In the genomic region with DNA sequence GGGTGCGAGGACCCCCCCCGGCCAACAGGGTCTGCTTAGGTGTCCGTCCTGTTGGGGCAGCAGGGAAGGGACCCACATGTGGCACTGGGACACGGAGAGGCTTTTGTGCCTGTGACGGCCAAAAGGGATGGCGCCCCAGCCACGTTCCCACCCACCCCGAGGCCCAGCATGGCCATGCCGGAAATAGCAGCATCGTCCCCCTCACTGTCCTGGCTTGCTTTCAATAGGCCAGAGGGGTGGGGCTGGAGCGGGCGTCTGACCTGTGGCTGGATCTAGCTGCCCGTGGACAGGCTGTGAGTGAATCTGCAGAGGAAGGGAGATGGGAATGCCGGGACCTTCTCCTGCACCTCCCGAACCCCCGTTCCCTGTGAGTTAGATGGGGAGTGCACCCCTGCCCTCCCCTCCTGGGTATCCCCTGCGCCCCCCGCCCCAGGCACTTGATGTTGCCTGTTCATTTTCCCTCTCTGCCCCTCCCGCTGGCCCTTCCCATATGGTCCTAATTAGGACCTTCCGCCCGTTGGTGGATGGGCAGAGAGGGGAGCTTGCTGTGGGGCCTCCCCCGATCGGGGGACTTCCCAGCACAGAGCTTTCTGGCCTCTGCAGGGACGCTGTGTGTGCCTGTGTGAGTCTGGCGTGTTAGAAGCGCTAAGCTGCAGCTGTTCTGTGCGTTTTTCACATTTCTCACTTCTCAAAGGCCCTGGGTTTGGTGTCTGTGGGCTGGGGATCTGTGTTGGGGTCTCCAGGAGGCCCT, we compare ENCODE assay signal across 8 cellular contexts.
A peak's percentile ranks its signal among the peaks of the same experiment; 100 is the strongest.
DNase-seq lines count a peak whose midpoint lies in the region; ATAC-seq and TF ChIP-seq lines count a peak whose summit lies in the region.

No MANE protein-coding gene starts in this region.

- POLR2A ChIA-PET in naive thymus-derived CD4-positive, alpha-beta T cell (lab: Charles Lee): interaction anchor here (0.6 to 66.9 kb wide), 12 partner anchors 9 to 525 kb away, joined by 3 to 3353 read pairs (median 6); no protein-coding TSS in a partner anchor

- peak; percentile 27 to 28 for ATAC-seq in CD4-positive, CD25-positive, alpha-beta regulatory T cell (ENCODE audit: low read depth in 2 of 2)
- ATAC-seq in HG02798 (IDR thresholded peaks at IDR 0.05; ENCODE audit: poor library complexity, unreplicated experiment): peak; percentile 37
- ATAC-seq in naive thymus-derived CD4-positive, alpha-beta T cell: peak; percentile 36
- ATAC-seq in GM18873 (IDR thresholded peaks at IDR 0.05; ENCODE audit: low FRiP score, unreplicated experiment): no peak
- ATAC-seq in GM19324 (IDR thresholded peaks at IDR 0.05; ENCODE audit: low FRiP score, unreplicated experiment): no peak

- DNase-seq in CD4-positive, CD25-positive, alpha-beta regulatory T cell: peak in 1 of 3 donors; percentile 47
- DNase-seq in breast epithelium (ENCODE audit: low spot score in 2 of 2): no peak
- peak in 2 of 9 donors; percentile 44 to 49 for DNase-seq in naive thymus-derived CD4-positive, alpha-beta T cell
- no peak for DNase-seq in NCI-H128 (lab: John Stamatoyannopoulos, UW; ENCODE audit: unreplicated experiment)
- DNase-seq in H4 (ENCODE audit: low spot score): no peak

- H3K4me3 Mint-ChIP-seq in CD4-positive, CD25-positive, alpha-beta regulatory T cell: peak overlapping the region; percentile 81 to 93 (median 89)
- H3K4me3 Mint-ChIP-seq in naive thymus-derived CD4-positive, alpha-beta T cell: peak overlapping the region; percentile 84 to 98 (median 95)

- peak overlapping the region; percentile 66 for H3K4me3 ChIP-seq in CD4-positive, CD25-positive, alpha-beta regulatory T cell (ENCODE audit: low read depth, low read length)
- H3K4me3 ChIP-seq in breast epithelium: peak overlapping the region in 2 of 3 donors; percentile 5 to 46
- peak overlapping the region; percentile 67 for H3K4me3 ChIP-seq in naive thymus-derived CD4-positive, alpha-beta T cell (ENCODE audit: low read length)

- no peak for TF ChIP-seq POLR2A in breast epithelium (IDR thresholded peaks at IDR 0.05)

- intact Hi-C loops in breast epithelium (cut with DNase I; ENCODE audit: low total_unique reads): loop anchor here (10.0 kb wide), 1 partner anchor 51 kb away; no protein-coding TSS in a partner anchor
- intact Hi-C loops in naive thymus-derived CD4-positive, alpha-beta T cell (cut with micrococcal nuclease): loop anchor here (1.0 to 5.0 kb wide), 6 partner anchors 17 to 579 kb away; no protein-coding TSS in a partner anchor

- no peaks in the 10 kb centered on the region for H3K9me3 ChIP-seq in CD4-positive, CD25-positive, alpha-beta regulatory T cell (ENCODE audit: control insufficient read depth in 2 of 2, low read length in 2 of 2)
- H3K9me3 ChIP-seq in breast epithelium: no peaks in the 10 kb centered on the region
- no peaks in the 10 kb centered on the region for H3K9me3 ChIP-seq in naive thymus-derived CD4-positive, alpha-beta T cell (ENCODE audit: control insufficient read depth in 2 of 3, low read length in 3 of 3)

- H3K9me3 Mint-ChIP-seq in CD4-positive, CD25-positive, alpha-beta regulatory T cell: no peaks in the 10 kb centered on the region
- H3K9me3 Mint-ChIP-seq in naive thymus-derived CD4-positive, alpha-beta T cell: peaks cover 0 to under 1% (median 0%) of the 10 kb centered on the region in 11 donors

- TF ChIP-seq CTCF in breast epithelium (IDR thresholded peaks at IDR 0.05): no peak

- CTCF ChIA-PET in naive thymus-derived CD4-positive, alpha-beta T cell (lab: Charles Lee): interaction anchor here (0.7 to 3.7 kb wide), 14 partner anchors 7 to 103 kb away, joined by 3 to 17 read pairs (median 6); no protein-coding TSS in a partner anchor

- H3K36me3 ChIP-seq in CD4-positive, CD25-positive, alpha-beta regulatory T cell (ENCODE audit: control insufficient read depth, insufficient read depth, low read length): peaks cover 3% of the 10 kb centered on the region
- no peaks in the 10 kb centered on the region for H3K36me3 ChIP-seq in breast epithelium
- no peaks in the 10 kb centered on the region for H3K36me3 ChIP-seq in naive thymus-derived CD4-positive, alpha-beta T cell (ENCODE audit: control insufficient read depth in 2 of 3, insufficient read depth in 3 of 3, low read length in 3 of 3)

- H3K27me3 Mint-ChIP-seq in CD4-positive, CD25-positive, alpha-beta regulatory T cell: no peaks in the 10 kb centered on the region
- H3K27me3 Mint-ChIP-seq in naive thymus-derived CD4-positive, alpha-beta T cell: no peaks in the 10 kb centered on the region

- H3K4me1 Mint-ChIP-seq in CD4-positive, CD25-positive, alpha-beta regulatory T cell: peaks cover 0 to 99% (median 32%) of the 10 kb centered on the region in 4 donors
- peaks cover 57 to 94% (median 89%) of the 10 kb centered on the region in 7 donors for H3K4me1 Mint-ChIP-seq in naive thymus-derived CD4-positive, alpha-beta T cell

- peaks cover 88% of the 10 kb centered on the region for H3K4me1 ChIP-seq in CD4-positive, CD25-positive, alpha-beta regulatory T cell (ENCODE audit: control insufficient read depth, insufficient read depth, low read length, poor library complexity, severe bottlenecking)
- H3K4me1 ChIP-seq in breast epithelium: peaks cover 39 to 54% of the 10 kb centered on the region in 2 donors
- H3K4me1 ChIP-seq in naive thymus-derived CD4-positive, alpha-beta T cell (ENCODE audit: control insufficient read depth in 2 of 2, insufficient read depth in 2 of 2, low read length in 2 of 2): peaks cover 82 to 99% of the 10 kb centered on the region in 2 donors

- H3K27ac ChIP-seq in CD4-positive, CD25-positive, alpha-beta regulatory T cell (ENCODE audit: insufficient read depth, low read length, poor library complexity, severe bottlenecking): peak overlapping the region; percentile 96
- peak overlapping the region in 1 of 2 donors; percentile 68 for H3K27ac ChIP-seq in breast epithelium
- H3K27ac ChIP-seq in naive thymus-derived CD4-positive, alpha-beta T cell (ENCODE audit: low read depth, low read length): peak overlapping the region; percentile 92

- peak overlapping the region; percentile 83 to 100 (median 93) for H3K27ac Mint-ChIP-seq in CD4-positive, CD25-positive, alpha-beta regulatory T cell
- peak overlapping the region; percentile 85 to 100 (median 99) for H3K27ac Mint-ChIP-seq in naive thymus-derived CD4-positive, alpha-beta T cell

- H3K27me3 ChIP-seq in CD4-positive, CD25-positive, alpha-beta regulatory T cell (ENCODE audit: control insufficient read depth, insufficient read depth, low read length): no peaks in the 10 kb centered on the region
- no peaks in the 10 kb centered on the region for H3K27me3 ChIP-seq in breast epithelium
- H3K27me3 ChIP-seq in naive thymus-derived CD4-positive, alpha-beta T cell (ENCODE audit: control insufficient read depth in 2 of 2, insufficient read depth in 2 of 2, low read length in 2 of 2): no peaks in the 10 kb centered on the region

- peaks cover 4% of the 10 kb centered on the region for H3K36me3 Mint-ChIP-seq in CD4-positive, CD25-positive, alpha-beta regulatory T cell
- H3K36me3 Mint-ChIP-seq in naive thymus-derived CD4-positive, alpha-beta T cell: peaks cover 0 to 17% (median 0%) of the 10 kb centered on the region in 5 donors

Comparison
In these comparisons a context has a peak if more than half of its experiments do, and no peak if none do; other contexts are left out.
1. ATAC-seq: peak in CD4-positive, CD25-positive, alpha-beta regulatory T cell (2 of 2), HG02798 (single experiment) and naive thymus-derived CD4-positive, alpha-beta T cell (single experiment); none in GM18873 (single experiment) and GM19324 (single experiment).
2. Peak in every context shown above with its lines, with median percentiles within 50 percentile points of each other: H3K4me3 ChIP-seq.